ENCODE assay signal across 8 cellular contexts in the genomic region with DNA sequence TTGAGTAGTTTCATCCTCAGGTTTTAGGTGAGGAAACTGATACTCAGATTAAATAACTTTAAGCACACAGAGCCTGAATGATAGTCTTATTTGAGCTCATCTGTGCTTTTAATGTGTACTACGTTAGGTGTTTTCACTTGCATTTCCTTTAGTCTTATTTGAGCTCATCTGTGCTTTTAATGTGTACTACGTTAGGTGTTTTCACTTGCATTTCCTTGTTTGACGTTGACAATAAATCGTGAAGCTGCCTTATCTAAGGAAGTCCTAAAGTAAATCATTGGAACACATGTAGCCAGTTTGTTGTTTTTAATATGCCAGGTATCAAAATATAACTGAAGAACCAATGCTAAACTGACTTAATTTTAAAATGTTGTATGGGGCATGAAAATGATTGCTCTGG. TPM values are rescaled to one million over a fixed set of nuclear protein-coding genes. Genes with fewer than 3 reads are reported as not detected.
DNase-seq lines count a peak whose midpoint lies in the region; ATAC-seq and TF ChIP-seq lines count a peak whose summit lies in the region.

No MANE protein-coding gene starts in this region.

- H3K4me1 Mint-ChIP-seq in CD4-positive, alpha-beta T cell (ENCODE audit: low read depth): peaks cover 57% of the 10 kb centered on the region

- H3K9me2 ChIP-seq in neural cell (ENCODE audit: insufficient read depth, low read length): no peaks in the 10 kb centered on the region

- no peaks in the 10 kb centered on the region for H3F3A ChIP-seq in neural cell (ENCODE audit: insufficient read depth, low read length, poor library complexity, severe bottlenecking)

- POLR2A ChIA-PET in CD4-positive, alpha-beta T cell (lab: Charles Lee): interaction anchor here (0.7 to 5.9 kb wide), 28 partner anchors 9 to 372 kb away, joined by 3 to 119 read pairs (median 4); a partner anchor contains a TSS

- TF ChIP-seq POLR2A in NB4 (IDR thresholded peaks at IDR 0.05; ENCODE audit: extremely low read depth, insufficient read length): no peak

- H3K4me3 Mint-ChIP-seq in CD4-positive, alpha-beta T cell: peak overlapping the region; percentile 95

- in situ Hi-C loops in G401 (cut with HindIII; ENCODE audit: low sequenced_read_pairs): no loop called here

- H3K9me3 Mint-ChIP-seq in CD4-positive, alpha-beta T cell: no peaks in the 10 kb centered on the region

- H3K27ac ChIP-seq in CD4-positive, alpha-beta T cell (ENCODE audit: low read depth, low read length): peak overlapping the region; percentile 93
- no peak overlapping the region for H3K27ac ChIP-seq in neural cell (ENCODE audit: low read length)
- no peak overlapping the region for H3K27ac ChIP-seq in WERI-Rb-1

- H3K27me3 Mint-ChIP-seq in CD4-positive, alpha-beta T cell: no peaks in the 10 kb centered on the region

- peaks cover 61% of the 10 kb centered on the region for H3K79me2 ChIP-seq in neural cell (replicated peaks; ENCODE audit: insufficient read depth, low read length)

- no peak for TF ChIP-seq EP300 in neural cell (conservative IDR thresholded peaks at IDR 0.05; ENCODE audit: poor library complexity, severe bottlenecking)

- H2AFZ ChIP-seq in neural cell (ENCODE audit: low read depth, low read length): no peak overlapping the region

- peak overlapping the region; percentile 70 for H3K4me2 ChIP-seq in neural cell (ENCODE audit: low read length)

- H4K20me1 ChIP-seq in neural cell (ENCODE audit: insufficient read depth): no peaks in the 10 kb centered on the region

- H3K27ac Mint-ChIP-seq in CD4-positive, alpha-beta T cell: peak overlapping the region; percentile 94

- H3K36me3 Mint-ChIP-seq in CD4-positive, alpha-beta T cell (ENCODE audit: low read depth): peaks cover 52% of the 10 kb centered on the region

- no peak for TF ChIP-seq CTCF in CD4-positive, alpha-beta T cell (IDR thresholded peaks at IDR 0.05)
- TF ChIP-seq CTCF in NB4 (IDR thresholded peaks at IDR 0.05; ENCODE audit: low read depth, low read length) (no peak), neural cell (IDR thresholded peaks at IDR 0.05; ENCODE audit: poor library complexity, severe bottlenecking) (no peak), WERI-Rb-1 (IDR thresholded peaks at IDR 0.05; ENCODE audit: low read depth, low read length) (no peak)

- H3K9ac ChIP-seq in neural cell (ENCODE audit: low read length): no peak overlapping the region

- no peaks in the 10 kb centered on the region for H3K9me3 ChIP-seq in CD4-positive, alpha-beta T cell (ENCODE audit: control insufficient read depth, low read length)
- no peaks in the 10 kb centered on the region for H3K9me3 ChIP-seq in neural cell (ENCODE audit: low read length)
- H3K9me3 ChIP-seq in WERI-Rb-1 (ENCODE audit: severe bottlenecking): no peaks in the 10 kb centered on the region

- H3K36me3 ChIP-seq in neural cell (ENCODE audit: insufficient read depth, low read length) (peaks cover 4% of the 10 kb centered on the region), WERI-Rb-1 (peaks cover 12% of the 10 kb centered on the region)

- no peak for DNase-seq in CD4-positive, alpha-beta T cell
- DNase-seq in NB4 (ENCODE audit: low read depth) (no peak), dermis blood vessel endothelial cell (peak; percentile 25), NCI-H1694 (lab: John Stamatoyannopoulos, UW) (no peak), WERI-Rb-1 (no peak), G401 (ENCODE audit: low spot score) (no peak)

- H3K4me3 ChIP-seq in NB4 (ENCODE audit: low read depth, low read length) (peak overlapping the region; percentile 98), neural cell (ENCODE audit: low read length) (peak overlapping the region; percentile 89), WERI-Rb-1 (ENCODE audit: low read depth, low read length) (no peak overlapping the region)

- intact Hi-C loops in CD4-positive, alpha-beta T cell (cut with DNase I, micrococcal nuclease): loop anchor here (1.0 to 10.0 kb wide), 11 partner anchors 10 to 254 kb away; a partner anchor contains a TSS

- TF ChIP-seq RAD21 in neural cell (conservative IDR thresholded peaks at IDR 0.05): no peak

- H3K27me3 ChIP-seq in CD4-positive, alpha-beta T cell (ENCODE audit: control insufficient read depth, insufficient read depth, low read length): no peaks in the 10 kb centered on the region
- H3K27me3 ChIP-seq in neural cell (ENCODE audit: insufficient read depth, low read depth, low read length) (no peaks in the 10 kb centered on the region), WERI-Rb-1 (ENCODE audit: insufficient read depth, low read depth, severe bottlenecking) (no peaks in the 10 kb centered on the region)

- ATAC-seq in CD4-positive, alpha-beta T cell (ENCODE audit: poor library complexity): peak; percentile 18
- ATAC-seq in GM18873 (IDR thresholded peaks at IDR 0.05; ENCODE audit: low FRiP score, unreplicated experiment): no peak

- CTCF ChIA-PET in CD4-positive, alpha-beta T cell (lab: Charles Lee): interaction anchor here (0.7 to 1.0 kb wide), 2 partner anchors 12 to 133 kb away, joined by 3 read pairs; a partner anchor contains a TSS

TF ChIP-seq in neural cell, 6 proteins besides CTCF, POLR2A, EP300 and RAD21:
- TF ChIP-seq EZH2 (IDR thresholded peaks at IDR 0.05; ENCODE audit: borderline replicate concordance, insufficient read depth, low read length, poor library complexity, severe bottlenecking): no peak
- no peak for TF ChIP-seq MXI1 (conservative IDR thresholded peaks at IDR 0.05; ENCODE audit: poor library complexity, severe bottlenecking)
- no peak for TF ChIP-seq TAF1 (IDR thresholded peaks at IDR 0.05; ENCODE audit: low read depth)
- no peak for TF ChIP-seq SMC3 (conservative IDR thresholded peaks at IDR 0.05; ENCODE audit: poor library complexity)
- no peak for TF ChIP-seq POLR2AphosphoS5 (IDR thresholded peaks at IDR 0.05)
- TF ChIP-seq, protein P1, sequence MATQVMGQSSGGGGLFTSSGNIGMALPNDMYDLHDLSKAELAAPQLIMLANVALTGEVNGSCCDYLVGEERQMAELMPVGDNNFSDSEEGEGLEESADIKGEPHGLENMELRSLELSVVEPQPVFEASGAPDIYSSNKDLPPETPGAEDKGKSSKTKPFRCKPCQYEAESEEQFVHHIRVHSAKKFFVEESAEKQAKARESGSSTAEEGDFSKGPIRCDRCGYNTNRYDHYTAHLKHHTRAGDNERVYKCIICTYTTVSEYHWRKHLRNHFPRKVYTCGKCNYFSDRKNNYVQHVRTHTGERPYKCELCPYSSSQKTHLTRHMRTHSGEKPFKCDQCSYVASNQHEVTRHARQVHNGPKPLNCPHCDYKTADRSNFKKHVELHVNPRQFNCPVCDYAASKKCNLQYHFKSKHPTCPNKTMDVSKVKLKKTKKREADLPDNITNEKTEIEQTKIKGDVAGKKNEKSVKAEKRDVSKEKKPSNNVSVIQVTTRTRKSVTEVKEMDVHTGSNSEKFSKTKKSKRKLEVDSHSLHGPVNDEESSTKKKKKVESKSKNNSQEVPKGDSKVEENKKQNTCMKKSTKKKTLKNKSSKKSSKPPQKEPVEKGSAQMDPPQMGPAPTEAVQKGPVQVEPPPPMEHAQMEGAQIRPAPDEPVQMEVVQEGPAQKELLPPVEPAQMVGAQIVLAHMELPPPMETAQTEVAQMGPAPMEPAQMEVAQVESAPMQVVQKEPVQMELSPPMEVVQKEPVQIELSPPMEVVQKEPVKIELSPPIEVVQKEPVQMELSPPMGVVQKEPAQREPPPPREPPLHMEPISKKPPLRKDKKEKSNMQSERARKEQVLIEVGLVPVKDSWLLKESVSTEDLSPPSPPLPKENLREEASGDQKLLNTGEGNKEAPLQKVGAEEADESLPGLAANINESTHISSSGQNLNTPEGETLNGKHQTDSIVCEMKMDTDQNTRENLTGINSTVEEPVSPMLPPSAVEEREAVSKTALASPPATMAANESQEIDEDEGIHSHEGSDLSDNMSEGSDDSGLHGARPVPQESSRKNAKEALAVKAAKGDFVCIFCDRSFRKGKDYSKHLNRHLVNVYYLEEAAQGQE (IDR thresholded peaks at IDR 0.05; ENCODE audit: borderline replicate concordance): no peak

RNA-seq across cellular contexts. Expression of a gene that starts 2.0 kb away (rescaled TPM):
- 100 to 1,000 TPM; 256 to 261 TPM for total RNA-seq in CD4-positive, alpha-beta T cell
- 198 and 301 TPM in 2 replicates for total RNA-seq in dermis blood vessel endothelial cell
- 209 and 214 TPM in 2 replicates for polyA plus RNA-seq in neural cell
- 116 and 143 TPM in 2 replicates for polyA minus RNA-seq in neural cell
- 97.5 and 103 TPM in 2 replicates for total RNA-seq in G401 (2014; rRNA removed; shearing (Covaris generic))
